Comparison of ENCODE assay signal across 19 cellular contexts in genomic region chr9:135083831-135084230, GRCh38. TPM values are rescaled to one million over a fixed set of nuclear protein-coding genes. Genes with fewer than 3 reads are reported as not detected.
"Had no signal": no experiment of that assay in that cellular context is flagged by ENCODE, and none has a peak within 500 bp of the region (broad histone marks: within the 10 kb centered on the region; RNA-seq: fewer than 3 reads in every experiment).

No MANE protein-coding gene starts in this region.

- H3K27ac ChIP-seq: sigmoid colon, spleen, uterus had no signal

- FAIRE-seq: frontal cortex had no signal

- H3K9me3 ChIP-seq: sigmoid colon, spleen, uterus had no signal

- H3K36me3 ChIP-seq: sigmoid colon, spleen, uterus had no signal

- H3K27ac Mint-ChIP-seq: activated naive CD8-positive, alpha-beta T cell treated with anti-CD3 and anti-CD28 coated beads, Interleukin-2, amount 10 ng/mL, durations not matched to agents 7 days and 5 days; activated T-cell treated with anti-CD3 and anti-CD28 coated beads, Interleukin-2, amount 50 U/mL, for 72 hours; immature natural killer cell; mesothelial cell of epicardium; stimulated activated naive CD8-positive, alpha-beta T cell treated with anti-CD3 and anti-CD28 coated beads, Interleukin-15, Interleukin-2, amounts not matched to agents 100 ng/mL and 50 ng/mL, for 24 hours; T-helper 1 cell treated with Interleukin-12 subunit alpha and Interleukin-12 subunit beta and Interleukin-4 antibody, amounts not matched to agents 30 μg/mL and 1 μg/mL, for 36 hours; WTC11 had no signal

- H3K9me3 Mint-ChIP-seq: activated naive CD8-positive, alpha-beta T cell treated with anti-CD3 and anti-CD28 coated beads, Interleukin-2, amount 10 ng/mL, durations not matched to agents 7 days and 5 days; activated T-cell treated with anti-CD3 and anti-CD28 coated beads, Interleukin-2, amount 50 U/mL, for 72 hours; immature natural killer cell; mesothelial cell of epicardium; stimulated activated naive CD8-positive, alpha-beta T cell treated with anti-CD3 and anti-CD28 coated beads, Interleukin-15, Interleukin-2, amounts not matched to agents 100 ng/mL and 50 ng/mL, for 24 hours; T-helper 1 cell treated with Interleukin-12 subunit alpha and Interleukin-12 subunit beta and Interleukin-4 antibody, amounts not matched to agents 30 μg/mL and 1 μg/mL, for 36 hours; WTC11 had no signal

- H3K4me3 ChIP-seq: lung, sigmoid colon, spleen, uterus had no signal

- DNase-seq: activated CD4-positive, alpha-beta T cell treated with anti-CD3 and anti-CD28 coated beads for 4 hours; activated CD8-positive, alpha-beta memory T cell treated with anti-CD3 and anti-CD28 coated beads, Interleukin-2, amount 50 U/mL, for 48 hours; activated naive CD8-positive, alpha-beta T cell treated with anti-CD3 and anti-CD28 coated beads, Interleukin-2, amount 10 ng/mL, durations not matched to agents 7 days and 5 days; activated T-cell treated with anti-CD3 and anti-CD28 coated beads, Interleukin-2, amount 50 U/mL, for 72 hours; anterior cingulate cortex; dermis blood vessel endothelial cell; immature natural killer cell; left cardiac atrium; uterus had no signal

- H3K4me3 Mint-ChIP-seq: activated naive CD8-positive, alpha-beta T cell treated with anti-CD3 and anti-CD28 coated beads, Interleukin-2, amount 10 ng/mL, durations not matched to agents 7 days and 5 days; activated T-cell treated with anti-CD3 and anti-CD28 coated beads, Interleukin-2, amount 50 U/mL, for 72 hours; immature natural killer cell; mesothelial cell of epicardium; stimulated activated naive CD8-positive, alpha-beta T cell treated with anti-CD3 and anti-CD28 coated beads, Interleukin-15, Interleukin-2, amounts not matched to agents 100 ng/mL and 50 ng/mL, for 24 hours; T-helper 1 cell treated with Interleukin-12 subunit alpha and Interleukin-12 subunit beta and Interleukin-4 antibody, amounts not matched to agents 30 μg/mL and 1 μg/mL, for 36 hours; WTC11 had no signal

- H3K36me3 Mint-ChIP-seq: activated naive CD8-positive, alpha-beta T cell treated with anti-CD3 and anti-CD28 coated beads, Interleukin-2, amount 10 ng/mL, durations not matched to agents 7 days and 5 days; immature natural killer cell; mesothelial cell of epicardium; WTC11 had no signal

- ATAC-seq: activated T-cell treated with anti-CD3 and anti-CD28 coated beads, Interleukin-2, amount 50 U/mL, for 72 hours; left cardiac atrium; WTC11 had no signal

RNA-seq across cellular contexts. Expression of gene OLFM1, which starts 3.6 kb away (rescaled TPM):
- total RNA-seq: activated naive CD8-positive, alpha-beta T cell treated with anti-CD3 and anti-CD28 coated beads, Interleukin-2, amount 10 ng/mL, durations not matched to agents 7 days and 5 days; epithelial cell of proximal tubule; myocyte had no signal
- polyA plus RNA-seq: immature natural killer cell had no signal
